Comparison of ENCODE assay signal across 11 cellular contexts in genomic region chr3:157132341-157132740, GRCh38. TPM values are rescaled to one million over a fixed set of nuclear protein-coding genes. Genes with fewer than 3 reads are reported as not detected.
A peak's percentile ranks its signal among the peaks of the same experiment; 100 is the strongest.
DNase-seq lines count a peak whose midpoint lies in the region; ATAC-seq, FAIRE-seq and TF ChIP-seq lines count a peak whose summit lies in the region.
"Had no signal": no experiment of that assay in that cellular context is flagged by ENCODE, and none has a peak within 500 bp of the region (broad histone marks: within the 10 kb centered on the region; RNA-seq: fewer than 3 reads in every experiment).

No MANE protein-coding gene starts in this region.

- TF ChIP-seq CTCF in Caco-2 (IDR thresholded peaks at IDR 0.05; ENCODE audit: insufficient read depth in 1 of 2, low read depth in 1 of 2, low read length in 1 of 2, severe bottlenecking in 1 of 2, unreplicated experiment in 1 of 2) (no peak), astrocyte (IDR thresholded peaks at IDR 0.05; ENCODE audit: insufficient read depth, low read depth, low read length) (peak; percentile 12)

- no peak for FAIRE-seq in astrocyte (lab: Jason Lieb, UNC)

- H3K27me3 Mint-ChIP-seq in Caco-2 (ENCODE audit: insufficient read depth, unreplicated experiment) (no peaks in the 10 kb centered on the region), astrocyte (ENCODE audit: low read depth, unreplicated experiment) (no peaks in the 10 kb centered on the region)
- H3K27me3 Mint-ChIP-seq in naive thymus-derived CD8-positive, alpha-beta T cell, result no peaks in the 10 kb centered on the region

- H3K27ac Mint-ChIP-seq in Caco-2 (ENCODE audit: unreplicated experiment), result peak overlapping the region; percentile 95
- no peak overlapping the region for H3K27ac Mint-ChIP-seq in astrocyte (ENCODE audit: unreplicated experiment)
- peak overlapping the region; percentile 91 to 98 (median 97) for H3K27ac Mint-ChIP-seq in naive thymus-derived CD8-positive, alpha-beta T cell

- peaks cover 24% of the 10 kb centered on the region for H3K4me1 Mint-ChIP-seq in Caco-2 (ENCODE audit: low read depth, unreplicated experiment)
- H3K4me1 Mint-ChIP-seq in astrocyte (ENCODE audit: low read depth, unreplicated experiment), result peaks cover 69% of the 10 kb centered on the region
- peaks cover 37 to 72% (median 67%) of the 10 kb centered on the region in 4 donors for H3K4me1 Mint-ChIP-seq in naive thymus-derived CD8-positive, alpha-beta T cell

- H3K4me3 ChIP-seq in Caco-2 (ENCODE audit: low read depth, low read length) (no peak overlapping the region), astrocyte (ENCODE audit: insufficient read depth, low read depth, low read length) (no peak overlapping the region)
- H3K4me3 ChIP-seq: BLaER1 treated with 17β-estradiol and CSF1 and Interleukin-3, amounts not matched to agents 10 nM and 100 nM; SK-N-MC had no signal

- H3K9ac ChIP-seq in astrocyte (ENCODE audit: low read length), result peak overlapping the region; percentile 73

- H3K4me1 ChIP-seq in Caco-2, result peaks cover 64% of the 10 kb centered on the region
- H3K4me1 ChIP-seq in astrocyte (ENCODE audit: insufficient read depth, low read length), result peaks cover 83% of the 10 kb centered on the region

- CTCF ChIA-PET in Caco-2 (lab: Charles Lee), result no interaction called here

- intact Hi-C loops in Caco-2 (cut with micrococcal nuclease; ENCODE audit: unreplicated experiment), result loop anchor here (10.0 kb wide), 1 partner anchor 148 kb away; no protein-coding TSS in a partner anchor

- no peak for ATAC-seq in naive thymus-derived CD8-positive, alpha-beta T cell
- no peak for ATAC-seq in GM18519 (IDR thresholded peaks at IDR 0.05; ENCODE audit: low FRiP score, unreplicated experiment)

- no TSS peak for BruUV-seq in Caco-2 (replicated peaks; lab: Mats Ljungman, UMichigan)

- H3K9me3 Mint-ChIP-seq in Caco-2 (ENCODE audit: unreplicated experiment) (no peaks in the 10 kb centered on the region), astrocyte (ENCODE audit: unreplicated experiment) (no peaks in the 10 kb centered on the region)
- H3K9me3 Mint-ChIP-seq in naive thymus-derived CD8-positive, alpha-beta T cell, result no peaks in the 10 kb centered on the region

- no peaks in the 10 kb centered on the region for H4K20me1 ChIP-seq in astrocyte (ENCODE audit: insufficient read depth, low read length)

- no peak overlapping the region for H2AFZ ChIP-seq in astrocyte (ENCODE audit: low read depth, low read length)

- H3K4me3 Mint-ChIP-seq in Caco-2 (ENCODE audit: unreplicated experiment) (no peak overlapping the region), astrocyte (ENCODE audit: unreplicated experiment) (no peak overlapping the region)
- peak overlapping the region in 2 of 10 donors; percentile 63 to 67 for H3K4me3 Mint-ChIP-seq in naive thymus-derived CD8-positive, alpha-beta T cell

- POLR2A ChIA-PET in Caco-2 (lab: Charles Lee), result no interaction called here
- POLR2A ChIA-PET in naive thymus-derived CD8-positive, alpha-beta T cell (lab: Charles Lee), result interaction anchor here (0.5 to 7.9 kb wide), 3 partner anchors 28 to 43 kb away, joined by 3 to 67 read pairs (median 30); partner anchors contain the start of gene CCNL1

- DNase-seq in Caco-2 (no peak), astrocyte (ENCODE audit: low read depth) (no peak), NCI-H524 treated with DMSO at 0.1 percent for 48 hours (lab: John Stamatoyannopoulos, UW) (no peak), NOMO-1 treated with dmso at 0.1 percent for 144 hours (lab: John Stamatoyannopoulos, UW; ENCODE audit: unreplicated experiment) (no peak), NCI-H2196 (lab: John Stamatoyannopoulos, UW; ENCODE audit: unreplicated experiment) (no peak)
- no peak for DNase-seq in naive thymus-derived CD8-positive, alpha-beta T cell
- DNase-seq: stimulated activated CD4-positive, alpha-beta T cell treated with anti-CD3 and anti-CD28 coated beads, Interleukin-2, amount 100 ng/mL, for 24 hours had no signal

- H3K9me3 ChIP-seq in Caco-2 (no peaks in the 10 kb centered on the region), KOPT-K1 (ENCODE audit: insufficient read depth, low read length, poor library complexity, severe bottlenecking) (no peaks in the 10 kb centered on the region), astrocyte (ENCODE audit: insufficient read depth, low read depth, low read length) (no peaks in the 10 kb centered on the region)
- H3K9me3 ChIP-seq: BLaER1 treated with 17β-estradiol and CSF1 and Interleukin-3, amounts not matched to agents 10 nM and 100 nM had no signal

- H3K36me3 ChIP-seq in Caco-2 (ENCODE audit: control insufficient read depth, insufficient read depth, low read length), result no peaks in the 10 kb centered on the region
- no peaks in the 10 kb centered on the region for H3K36me3 ChIP-seq in KOPT-K1 (ENCODE audit: insufficient read depth, low read length)
- no peaks in the 10 kb centered on the region for H3K36me3 ChIP-seq in astrocyte (ENCODE audit: insufficient read depth, low read length)

- peak overlapping the region; percentile 3 for H3K27ac ChIP-seq in KOPT-K1 (ENCODE audit: low read depth, low read length, poor library complexity, severe bottlenecking)
- peak overlapping the region; percentile 97 for H3K27ac ChIP-seq in astrocyte (ENCODE audit: low read depth, low read length)
- H3K27ac ChIP-seq: SK-N-MC had no signal

- H3K4me2 ChIP-seq in astrocyte (ENCODE audit: low read length), result peak overlapping the region; percentile 71

- H3K27me3 ChIP-seq in Caco-2 (replicated peaks; ENCODE audit: control insufficient read depth, insufficient read depth, low read length) (no peaks in the 10 kb centered on the region), astrocyte (ENCODE audit: insufficient read depth, low read length) (no peaks in the 10 kb centered on the region)
- H3K27me3 ChIP-seq: BLaER1 treated with 17β-estradiol and CSF1 and Interleukin-3, amounts not matched to agents 10 nM and 100 nM had no signal

- H3K36me3 Mint-ChIP-seq in Caco-2 (ENCODE audit: insufficient read depth, unreplicated experiment) (peaks cover 6% of the 10 kb centered on the region), astrocyte (ENCODE audit: low read depth, unreplicated experiment) (no peaks in the 10 kb centered on the region)
- no peaks in the 10 kb centered on the region for H3K36me3 Mint-ChIP-seq in naive thymus-derived CD8-positive, alpha-beta T cell

- H3K79me2 ChIP-seq in astrocyte (ENCODE audit: insufficient read depth, low read length), result no peaks in the 10 kb centered on the region

RNA-seq across cellular contexts. Expression of gene CCNL1, which starts 27.6 kb away (rescaled TPM):
- total RNA-seq in Caco-2 (2022), result 108 and 114 TPM in 2 replicates
- total RNA-seq in astrocyte, result 63.2 and 66.8 TPM in 2 replicates
- total RNA-seq in naive thymus-derived CD8-positive, alpha-beta T cell, result 100 to 1,000 TPM; 385 to 388 TPM
- polyA plus RNA-seq in naive thymus-derived CD8-positive, alpha-beta T cell, result 10 to 100 TPM; 52.9 to 57.0 (median 54.9) TPM
